12 cellular contexts compared by ENCODE assay signal in genomic region chr18:3029215-3029972, GRCh38. TPM values are rescaled to one million over a fixed set of nuclear protein-coding genes. Genes with fewer than 3 reads are reported as not detected.
DNase-seq lines count a peak whose midpoint lies in the region; ATAC-seq and TF ChIP-seq lines count a peak whose summit lies in the region.
"Had no signal": no experiment of that assay in that cellular context is flagged by ENCODE, and none has a peak within 500 bp of the region (broad histone marks: within the 10 kb centered on the region; RNA-seq: fewer than 3 reads in every experiment).

No MANE protein-coding gene starts in this region.

- H3K36me3 ChIP-seq in tibial artery, result no peaks in the 10 kb centered on the region
- H3K36me3 ChIP-seq: thyroid gland had no signal

- peak overlapping the region; percentile 34 to 37 for H3K27ac ChIP-seq in tibial artery
- H3K27ac ChIP-seq: SK-N-MC, thyroid gland had no signal

- DNase-seq in OCI-M1 (lab: John Stamatoyannopoulos, UW) (peak; percentile 19), dermis blood vessel endothelial cell (peak; percentile 58), lung microvascular endothelial cell (ENCODE audit: low read depth in 2 of 2) (peak; percentile 63 to 67), tibial artery (no peak), activated gamma-delta T cell treated with Interleukin-2 at 50 U/mL for 16 hours (no peak)
- no peak for DNase-seq in activated naive CD4-positive, alpha-beta T cell treated with Interleukin-2 at 50 U/mL for 16 hours
- DNase-seq: activated CD8-positive, alpha-beta T cell treated with anti-CD3 and anti-CD28 coated beads, Interleukin-2, amount 10 ng/mL, durations not matched to agents 7 days and 5 days; DMS153; immature natural killer cell; thyroid gland had no signal

- peaks cover 0 to 17% (median 11%) of the 10 kb centered on the region in 4 donors for H3K4me1 ChIP-seq in tibial artery
- H3K4me1 ChIP-seq: thyroid gland had no signal

- H3K27me3 ChIP-seq in tibial artery, result no peaks in the 10 kb centered on the region
- H3K27me3 ChIP-seq: thyroid gland had no signal

- no peaks in the 10 kb centered on the region for H3K9me3 ChIP-seq in tibial artery
- H3K9me3 ChIP-seq: thyroid gland had no signal

- no peak for TF ChIP-seq CTCF in tibial artery (IDR thresholded peaks at IDR 0.05)

- H3K4me3 ChIP-seq in tibial artery, result no peak overlapping the region
- H3K4me3 ChIP-seq: SK-N-MC, thyroid gland had no signal

- no peak for ATAC-seq in HG03108 (IDR thresholded peaks at IDR 0.05; ENCODE audit: unreplicated experiment)
- ATAC-seq: activated CD8-positive, alpha-beta T cell treated with anti-CD3 and anti-CD28 coated beads, Interleukin-2, amount 10 ng/mL, durations not matched to agents 7 days and 5 days had no signal

- intact Hi-C loops in tibial artery (cut with DNase I; ENCODE audit: low total_unique reads), result no loop called here

RNA-seq across cellular contexts. Expression of gene LPIN2, which starts 16.4 kb away (rescaled TPM):
- 36.9 and 43.3 TPM in 2 replicates for total RNA-seq in dermis blood vessel endothelial cell
- 18.1 and 34.3 TPM in 2 replicates for total RNA-seq in lung microvascular endothelial cell

Comparison
In these comparisons a context has a peak if more than half of its experiments do, and no peak if none do; other contexts are left out.
1. DNase-seq: peak in OCI-M1 (single experiment), dermis blood vessel endothelial cell (single experiment) and lung microvascular endothelial cell (2 of 2); none in tibial artery (0 of 2), activated gamma-delta T cell treated with Interleukin-2 at 50 U/mL for 16 hours (single experiment) and activated naive CD4-positive, alpha-beta T cell treated with Interleukin-2 at 50 U/mL for 16 hours (single experiment).